ENCODE assay signal across 8 cellular contexts in genomic region chr5:134647750-134648424, GRCh38. TPM values are rescaled to one million over a fixed set of nuclear protein-coding genes. Genes with fewer than 3 reads are reported as not detected.
DNase-seq lines count a peak whose midpoint lies in the region; ATAC-seq and TF ChIP-seq lines count a peak whose summit lies in the region.

No MANE protein-coding gene starts in this region.

- no peaks in the 10 kb centered on the region for H3K27me3 ChIP-seq in CD4-positive, alpha-beta T cell (ENCODE audit: control insufficient read depth, insufficient read depth, low read length)
- H3K27me3 ChIP-seq in suprapubic skin, result no peaks in the 10 kb centered on the region

- WGBS in suprapubic skin, result 4% methylated on average over 15 of the region's 15 CpGs

- no peaks in the 10 kb centered on the region for H3K9me3 ChIP-seq in CD4-positive, alpha-beta T cell (ENCODE audit: control insufficient read depth, low read length)
- no peaks in the 10 kb centered on the region for H3K9me3 ChIP-seq in suprapubic skin

- H3K27ac Mint-ChIP-seq in CD4-positive, alpha-beta T cell, result peak overlapping the region; percentile 95
- peak overlapping the region; percentile 99 for H3K27ac Mint-ChIP-seq in effector memory CD8-positive, alpha-beta T cell
- peak overlapping the region; percentile 98 for H3K27ac Mint-ChIP-seq in mesothelial cell of epicardium

- no peaks in the 10 kb centered on the region for H3K36me3 ChIP-seq in suprapubic skin

- intact Hi-C loops in CD4-positive, alpha-beta T cell (cut with DNase I, micrococcal nuclease), result loop anchor here (1.0 to 10.0 kb wide), 8 partner anchors 16 to 1593 kb away; partner anchors contain the start of genes SAR1B (in 2 of the 2), C5orf24 (in 1 of the 2), CAMLG (in 1 of the 2) and DDX46 (in 1 of the 2)

- TF ChIP-seq CTCF in CD4-positive, alpha-beta T cell (IDR thresholded peaks at IDR 0.05), result no peak
- TF ChIP-seq CTCF in mesothelial cell of epicardium (IDR thresholded peaks at IDR 0.05; ENCODE audit: unreplicated experiment), result no peak
- no peak for TF ChIP-seq CTCF in suprapubic skin (IDR thresholded peaks at IDR 0.05)

- CTCF ChIA-PET in CD4-positive, alpha-beta T cell (lab: Charles Lee), result interaction anchor here (1.6 kb wide), 1 partner anchor 92 kb away, joined by 3 read pairs; no protein-coding TSS in a partner anchor

- no peaks in the 10 kb centered on the region for H3K9me3 Mint-ChIP-seq in CD4-positive, alpha-beta T cell
- no peaks in the 10 kb centered on the region for H3K9me3 Mint-ChIP-seq in effector memory CD8-positive, alpha-beta T cell
- H3K9me3 Mint-ChIP-seq in mesothelial cell of epicardium, result no peaks in the 10 kb centered on the region

- peak overlapping the region; percentile 99 for H3K4me3 Mint-ChIP-seq in CD4-positive, alpha-beta T cell
- peak overlapping the region; percentile 97 for H3K4me3 Mint-ChIP-seq in effector memory CD8-positive, alpha-beta T cell
- H3K4me3 Mint-ChIP-seq in mesothelial cell of epicardium, result peak overlapping the region; percentile 87

- H3K4me3 ChIP-seq in suprapubic skin, result peak overlapping the region; percentile 74

- peak overlapping the region; percentile 93 for H3K27ac ChIP-seq in CD4-positive, alpha-beta T cell (ENCODE audit: low read depth, low read length)
- peak overlapping the region; percentile 97 for H3K27ac ChIP-seq in suprapubic skin

- DNase-seq in CD4-positive, alpha-beta T cell, result peak in 1 of 10 experiments; percentile 2
- peak in 4 of 5 experiments; percentile 4 to 71 (median 26) for DNase-seq in T-helper 2 cell
- DNase-seq in effector memory CD8-positive, alpha-beta T cell, result peak; percentile 21 to 42 (median 27)
- no peak for DNase-seq in mesothelial cell of epicardium (ENCODE audit: low spot score in 2 of 2, unreplicated experiment in 2 of 2)
- DNase-seq in suprapubic skin (ENCODE audit: low spot score in 2 of 2), result no peak
- no peak for DNase-seq in retina

- peak; percentile 61 for ATAC-seq in CD4-positive, alpha-beta T cell (ENCODE audit: poor library complexity)
- peak; percentile 39 for ATAC-seq in GM19438 (IDR thresholded peaks at IDR 0.05; ENCODE audit: low read depth, unreplicated experiment)
- peak; percentile 42 for ATAC-seq in HG03460 (IDR thresholded peaks at IDR 0.05; ENCODE audit: unreplicated experiment)
- ATAC-seq in effector memory CD8-positive, alpha-beta T cell (replicated peaks), result peak; percentile 39

- H3K27me3 Mint-ChIP-seq in CD4-positive, alpha-beta T cell, result no peaks in the 10 kb centered on the region
- no peaks in the 10 kb centered on the region for H3K27me3 Mint-ChIP-seq in effector memory CD8-positive, alpha-beta T cell
- H3K27me3 Mint-ChIP-seq in mesothelial cell of epicardium (ENCODE audit: low read depth), result no peaks in the 10 kb centered on the region

- POLR2A ChIA-PET in CD4-positive, alpha-beta T cell (lab: Charles Lee), result interaction anchor here (0.9 to 1.8 kb wide), 10 partner anchors 9 to 198 kb away, joined by 3 to 13 read pairs (median 5); partner anchors contain the start of genes C5orf24, CAMLG, JADE2 and SAR1B

- TF ChIP-seq EP300 in suprapubic skin (IDR thresholded peaks at IDR 0.05), result no peak

- peaks cover 37% of the 10 kb centered on the region for H3K4me1 ChIP-seq in suprapubic skin

- peaks cover 23% of the 10 kb centered on the region for H3K36me3 Mint-ChIP-seq in CD4-positive, alpha-beta T cell (ENCODE audit: low read depth)
- peaks cover 26% of the 10 kb centered on the region for H3K36me3 Mint-ChIP-seq in effector memory CD8-positive, alpha-beta T cell (ENCODE audit: insufficient read depth)
- H3K36me3 Mint-ChIP-seq in mesothelial cell of epicardium, result peaks cover 3% of the 10 kb centered on the region

- H3K4me1 Mint-ChIP-seq in CD4-positive, alpha-beta T cell (ENCODE audit: low read depth), result peaks cover 31% of the 10 kb centered on the region
- peaks cover 13 to 28% of the 10 kb centered on the region in 2 donors for H3K4me1 Mint-ChIP-seq in effector memory CD8-positive, alpha-beta T cell (ENCODE audit: low read depth in 2 of 2)
- H3K4me1 Mint-ChIP-seq in mesothelial cell of epicardium, result peaks cover 19% of the 10 kb centered on the region

- no peak for TF ChIP-seq POLR2A in suprapubic skin (IDR thresholded peaks at IDR 0.05)

RNA-seq across cellular contexts. Expression of gene SEC24A, which starts 0.7 kb away (rescaled TPM):
- 10 to 100 TPM; 11.7 to 12.3 TPM for total RNA-seq in CD4-positive, alpha-beta T cell
- total RNA-seq in mesothelial cell of epicardium, result 27.4 to 29.5 TPM (median 29.3 TPM) in 3 replicates
- 10 to 100 TPM; 12.9 to 14.8 (median 13.8) TPM for total RNA-seq in suprapubic skin

RNA-seq across cellular contexts. Expression of gene SAR1B, which starts 15.3 kb away (rescaled TPM):
- 10 to 100 TPM; 36.2 to 40.1 TPM for total RNA-seq in CD4-positive, alpha-beta T cell
- total RNA-seq in mesothelial cell of epicardium (26.1 to 30.4 TPM (median 30.2 TPM) in 3 replicates), suprapubic skin (10 to 100 TPM; 30.7 to 41.9 (median 34.9) TPM)

Comparison
In these comparisons a context has a peak if more than half of its experiments do, and no peak if none do; other contexts are left out.
1. DNase-seq: peak in T-helper 2 cell (4 of 5) and effector memory CD8-positive, alpha-beta T cell (3 of 3); none in mesothelial cell of epicardium (0 of 2), suprapubic skin (0 of 2) and retina (single experiment).
2. Peak in every context shown above with its lines, with median percentiles within 50 percentile points of each other: ATAC-seq, H3K27ac Mint-ChIP-seq and H3K4me3 Mint-ChIP-seq.